9 cellular contexts compared by ENCODE assay signal in the genomic region with DNA sequence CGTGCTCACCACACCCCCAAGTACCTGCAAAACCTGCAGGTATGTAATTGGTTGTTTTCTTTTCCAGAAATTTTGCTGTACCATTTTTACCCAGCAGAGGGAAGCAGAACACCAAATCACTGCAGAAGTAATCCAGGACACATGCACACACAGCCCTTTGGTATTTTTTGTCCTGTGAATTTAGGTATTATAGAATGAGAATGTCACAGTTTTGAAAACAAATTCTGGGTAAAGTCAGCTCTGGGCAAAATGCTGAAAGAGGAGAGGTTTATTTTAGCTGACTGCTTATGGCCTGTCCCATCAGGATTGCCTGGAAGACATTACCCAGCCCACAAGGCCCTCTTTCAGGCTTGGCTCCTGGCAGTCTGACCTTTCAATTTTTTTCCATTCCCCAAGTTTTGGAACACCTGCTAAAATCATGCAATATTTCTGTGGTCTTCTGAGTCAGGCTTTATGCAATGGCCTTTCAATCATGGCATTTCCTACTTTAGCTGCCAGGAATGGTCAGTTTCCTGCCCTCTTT. TPM values are rescaled to one million over a fixed set of nuclear protein-coding genes. Genes with fewer than 3 reads are reported as not detected.
DNase-seq lines count a peak whose midpoint lies in the region; ATAC-seq and TF ChIP-seq lines count a peak whose summit lies in the region.
"Had no signal": no experiment of that assay in that cellular context is flagged by ENCODE, and none has a peak within 500 bp of the region (broad histone marks: within the 10 kb centered on the region; RNA-seq: fewer than 3 reads in every experiment).

No MANE protein-coding gene starts in this region.

- H3K4me1 Mint-ChIP-seq in activated naive CD4-positive, alpha-beta T cell treated with anti-CD3 and anti-CD28 coated beads, Interleukin-2, amount 10 ng/mL, durations not matched to agents 7 days and 5 days = peaks cover 25% of the 10 kb centered on the region
- peaks cover 16% of the 10 kb centered on the region for H3K4me1 Mint-ChIP-seq in memory B cell

- peak; percentile 94 for TF ChIP-seq CTCF in PC-9 (conservative IDR thresholded peaks at IDR 0.05)

- H3K27me3 Mint-ChIP-seq in activated naive CD4-positive, alpha-beta T cell treated with anti-CD3 and anti-CD28 coated beads, Interleukin-2, amount 10 ng/mL, durations not matched to agents 7 days and 5 days = peaks cover 3% of the 10 kb centered on the region
- no peaks in the 10 kb centered on the region for H3K27me3 Mint-ChIP-seq in memory B cell

- CTCF ChIA-PET in activated naive CD4-positive, alpha-beta T cell treated with anti-CD3 and anti-CD28 coated beads, Interleukin-2, amount 10 ng/mL, durations not matched to agents 7 days and 5 days (lab: Charles Lee) = interaction anchor here (0.6 to 5.7 kb wide), 15 partner anchors 11 to 1228 kb away, joined by 3 to 63 read pairs (median 5); no protein-coding TSS in a partner anchor
- CTCF ChIA-PET in PC-9 (lab: Charles Lee) = interaction anchor here (1.0 to 1.6 kb wide), 2 partner anchors 173 to 251 kb away, joined by 3 read pairs; no protein-coding TSS in a partner anchor

- H3K27ac ChIP-seq in PC-9 = no peak overlapping the region
- H3K27ac ChIP-seq: epithelial cell of prostate had no signal

- no peaks in the 10 kb centered on the region for H3K9me3 Mint-ChIP-seq in activated naive CD4-positive, alpha-beta T cell treated with anti-CD3 and anti-CD28 coated beads, Interleukin-2, amount 10 ng/mL, durations not matched to agents 7 days and 5 days
- no peaks in the 10 kb centered on the region for H3K9me3 Mint-ChIP-seq in memory B cell

- intact Hi-C loops in PC-9 (cut with micrococcal nuclease; ENCODE audit: unreplicated experiment) = loop anchor here (1.0 to 5.0 kb wide), 3 partner anchors 160 to 247 kb away; partner anchors contain the start of gene TRAM2

- H3K36me3 ChIP-seq in PC-9 (ENCODE audit: low read depth) = no peaks in the 10 kb centered on the region

- H3K4me1 ChIP-seq in PC-9 (replicated peaks; ENCODE audit: insufficient read depth) = peaks cover 34% of the 10 kb centered on the region

- no peaks in the 10 kb centered on the region for H3K36me3 Mint-ChIP-seq in activated naive CD4-positive, alpha-beta T cell treated with anti-CD3 and anti-CD28 coated beads, Interleukin-2, amount 10 ng/mL, durations not matched to agents 7 days and 5 days
- H3K36me3 Mint-ChIP-seq in memory B cell = no peaks in the 10 kb centered on the region

- H3K27ac Mint-ChIP-seq in activated naive CD4-positive, alpha-beta T cell treated with anti-CD3 and anti-CD28 coated beads, Interleukin-2, amount 10 ng/mL, durations not matched to agents 7 days and 5 days = no peak overlapping the region
- H3K27ac Mint-ChIP-seq in memory B cell = no peak overlapping the region

- H3K79me2 ChIP-seq in PC-9 (ENCODE audit: low read depth) = no peaks in the 10 kb centered on the region

- no peak overlapping the region for H2AFZ ChIP-seq in PC-9

- no peaks in the 10 kb centered on the region for H3K9me2 ChIP-seq in PC-9 (ENCODE audit: insufficient read depth)

- H3K4me3 Mint-ChIP-seq in activated naive CD4-positive, alpha-beta T cell treated with anti-CD3 and anti-CD28 coated beads, Interleukin-2, amount 10 ng/mL, durations not matched to agents 7 days and 5 days = no peak overlapping the region
- no peak overlapping the region for H3K4me3 Mint-ChIP-seq in memory B cell

- no peaks in the 10 kb centered on the region for H3K27me3 ChIP-seq in PC-9 (ENCODE audit: insufficient read depth, low read depth)

- H3K9me3 ChIP-seq in PC-9 (ENCODE audit: insufficient read depth, low read depth) = no peaks in the 10 kb centered on the region

- POLR2A ChIA-PET in PC-9 (lab: Charles Lee; ENCODE audit: unreplicated experiment) = no interaction called here

- no peaks in the 10 kb centered on the region for H4K20me1 ChIP-seq in PC-9 (ENCODE audit: insufficient read depth)

- H3K4me3 ChIP-seq in PC-9 = no peak overlapping the region

- peak; percentile 43 for DNase-seq in activated naive CD4-positive, alpha-beta T cell treated with anti-CD3 and anti-CD28 coated beads, Interleukin-2, amount 10 ng/mL, durations not matched to agents 7 days and 5 days
- no peak for DNase-seq in activated naive CD4-positive, alpha-beta T cell (lab: John Stamatoyannopoulos, UW)
- DNase-seq in Kasumi-1 (lab: John Stamatoyannopoulos, UW) (peak; percentile 59 to 61), PC-9 (peak; percentile 52 to 67), dedifferentiated amniotic fluid mesenchymal stem cell (ENCODE audit: extremely low spot score) (peak; percentile 68), memory B cell (ENCODE audit: low spot score in 2 of 2) (peak; percentile 59 to 78), OCI-M2 (lab: John Stamatoyannopoulos, UW; ENCODE audit: unreplicated experiment) (no peak)

- H3F3A ChIP-seq in PC-9 (ENCODE audit: insufficient read depth, low read depth) = no peaks in the 10 kb centered on the region

- BruUV-seq in PC-9 (replicated peaks; lab: Mats Ljungman, UMichigan) = no TSS peak

- peak overlapping the region; percentile 17 for H3K4me2 ChIP-seq in PC-9

- ATAC-seq in memory B cell (ENCODE audit: low read depth) (peak; percentile 7), GM19463 (IDR thresholded peaks at IDR 0.05; ENCODE audit: unreplicated experiment) (no peak)

RNA-seq across cellular contexts. Expression of gene EFHC1, which starts 3.5 kb away (rescaled TPM):
- total RNA-seq in PC-9 (2021) = 35.8 and 45.0 TPM in 2 replicates

RNA-seq across cellular contexts. Expression of gene PAQR8, which starts 54.7 kb away (rescaled TPM):
- total RNA-seq in PC-9 (2021) = 3.7 and 4.1 TPM in 2 replicates

Comparison
In these comparisons a context has a peak if more than half of its experiments do, and no peak if none do; other contexts are left out.
1. DNase-seq: peak in activated naive CD4-positive, alpha-beta T cell treated with anti-CD3 and anti-CD28 coated beads, Interleukin-2, amount 10 ng/mL, durations not matched to agents 7 days and 5 days (single experiment), Kasumi-1 (2 of 2), PC-9 (2 of 2), dedifferentiated amniotic fluid mesenchymal stem cell (single experiment) and memory B cell (2 of 2); none in activated naive CD4-positive, alpha-beta T cell (0 of 4) and OCI-M2 (single experiment).